28 cellular contexts compared by ENCODE assay signal in genomic region chr13:48429036-48429435, GRCh38.
"Had no signal": no experiment of that assay in that cellular context is flagged by ENCODE, and none has a peak within 500 bp of the region (broad histone marks: within the 10 kb centered on the region; RNA-seq: fewer than 3 reads in every experiment).

No MANE protein-coding gene starts in this region.

- H3K27ac Mint-ChIP-seq: activated CD4-positive, alpha-beta memory T cell treated with anti-CD3 and anti-CD28 coated beads, Interleukin-2, amount 10 ng/mL, durations not matched to agents 7 days and 5 days; stimulated activated naive B cell treated with anti-CD40 and anti-IgM and Interleukin-4, amounts not matched to agents 10 μg/mL and 1 μg/mL and 100 μg/mL, for 72 hours; type B pancreatic cell; WTC11 had no signal

- H3K27me3 Mint-ChIP-seq: activated CD4-positive, alpha-beta memory T cell treated with anti-CD3 and anti-CD28 coated beads, Interleukin-2, amount 10 ng/mL, durations not matched to agents 7 days and 5 days; naive thymus-derived CD4-positive, alpha-beta T cell; stimulated activated naive B cell treated with anti-CD40 and anti-IgM and Interleukin-4, amounts not matched to agents 10 μg/mL and 1 μg/mL and 100 μg/mL, for 72 hours; T-cell; type B pancreatic cell had no signal

- DNase-seq: activated CD4-positive, alpha-beta memory T cell treated with anti-CD3 and anti-CD28 coated beads, Interleukin-2, amount 10 ng/mL, durations not matched to agents 7 days and 5 days; activated CD4-positive, alpha-beta T cell treated with anti-CD3 and anti-CD28 coated beads for 4 hours; activated effector memory CD4-positive, alpha-beta T cell treated with anti-CD3 and anti-CD28 coated beads, Interleukin-2, amount 50 U/mL, for 16 hours; activated naive CD4-positive, alpha-beta T cell treated with anti-CD3 and anti-CD28 coated beads, Interleukin-2, amount 50 U/mL, for 16 hours; activated T-cell treated with anti-CD3 and anti-CD28 coated beads, Interleukin-2, amount 50 U/mL, for 48 hours; adrenal gland; central memory CD4-positive, alpha-beta T cell; effector memory CD4-positive, alpha-beta T cell; foreskin melanocyte; kidney; naive thymus-derived CD4-positive, alpha-beta T cell; posterior cingulate gyrus; stimulated activated CD4-positive, alpha-beta T cell treated with anti-CD3 and anti-CD28 coated beads, Interleukin-15, amount 100 ng/mL, for 24 hours; stimulated activated naive B cell treated with anti-CD40 and anti-IgM and Interleukin-4, amounts not matched to agents 10 μg/mL and 1 μg/mL and 100 μg/mL, for 72 hours; T-cell; T1000 had no signal

- H3K9me3 ChIP-seq: adrenal gland, thoracic aorta, vagina had no signal

- H3K4me3 Mint-ChIP-seq: activated CD4-positive, alpha-beta memory T cell treated with anti-CD3 and anti-CD28 coated beads, Interleukin-2, amount 10 ng/mL, durations not matched to agents 7 days and 5 days; naive thymus-derived CD4-positive, alpha-beta T cell; neural crest cell; stimulated activated naive B cell treated with anti-CD40 and anti-IgM and Interleukin-4, amounts not matched to agents 10 μg/mL and 1 μg/mL and 100 μg/mL, for 72 hours; T-cell; type B pancreatic cell; WTC11 had no signal

- H3K4me2 ChIP-seq: smooth muscle cell had no signal

- H3K4me3 ChIP-seq: adrenal gland, lung, smooth muscle cell, thoracic aorta, vagina had no signal

- FAIRE-seq: astrocyte, colon had no signal

- ATAC-seq: esophagus mucosa; left lobe of liver; naive thymus-derived CD4-positive, alpha-beta T cell; sciatic nerve; stimulated activated naive B cell treated with anti-CD40 and anti-IgM and Interleukin-4, amounts not matched to agents 10 μg/mL and 1 μg/mL and 100 μg/mL, for 72 hours; T-cell; WTC11 had no signal

- H3K9me3 Mint-ChIP-seq: stimulated activated naive B cell treated with anti-CD40 and anti-IgM and Interleukin-4, amounts not matched to agents 10 μg/mL and 1 μg/mL and 100 μg/mL, for 72 hours had no signal

- H3K36me3 ChIP-seq: adrenal gland, thoracic aorta, vagina had no signal

- H3K27ac ChIP-seq: adrenal gland, thoracic aorta, vagina had no signal

- H3K27me3 ChIP-seq: adrenal gland, vagina had no signal
